1 cellular context compared by ENCODE assay signal in genomic region chr5:96001262-96001661, GRCh38.
A peak's percentile ranks its signal among the peaks of the same experiment; 100 is the strongest.
TF ChIP-seq lines count a peak whose summit lies in the region.

No MANE protein-coding gene starts in this region.

TF ChIP-seq in HepG2, 621 proteins besides CTCF, POLR2A, EP300 and RAD21 (continued from another document and continues in another):
- TF ChIP-seq, protein P1, sequence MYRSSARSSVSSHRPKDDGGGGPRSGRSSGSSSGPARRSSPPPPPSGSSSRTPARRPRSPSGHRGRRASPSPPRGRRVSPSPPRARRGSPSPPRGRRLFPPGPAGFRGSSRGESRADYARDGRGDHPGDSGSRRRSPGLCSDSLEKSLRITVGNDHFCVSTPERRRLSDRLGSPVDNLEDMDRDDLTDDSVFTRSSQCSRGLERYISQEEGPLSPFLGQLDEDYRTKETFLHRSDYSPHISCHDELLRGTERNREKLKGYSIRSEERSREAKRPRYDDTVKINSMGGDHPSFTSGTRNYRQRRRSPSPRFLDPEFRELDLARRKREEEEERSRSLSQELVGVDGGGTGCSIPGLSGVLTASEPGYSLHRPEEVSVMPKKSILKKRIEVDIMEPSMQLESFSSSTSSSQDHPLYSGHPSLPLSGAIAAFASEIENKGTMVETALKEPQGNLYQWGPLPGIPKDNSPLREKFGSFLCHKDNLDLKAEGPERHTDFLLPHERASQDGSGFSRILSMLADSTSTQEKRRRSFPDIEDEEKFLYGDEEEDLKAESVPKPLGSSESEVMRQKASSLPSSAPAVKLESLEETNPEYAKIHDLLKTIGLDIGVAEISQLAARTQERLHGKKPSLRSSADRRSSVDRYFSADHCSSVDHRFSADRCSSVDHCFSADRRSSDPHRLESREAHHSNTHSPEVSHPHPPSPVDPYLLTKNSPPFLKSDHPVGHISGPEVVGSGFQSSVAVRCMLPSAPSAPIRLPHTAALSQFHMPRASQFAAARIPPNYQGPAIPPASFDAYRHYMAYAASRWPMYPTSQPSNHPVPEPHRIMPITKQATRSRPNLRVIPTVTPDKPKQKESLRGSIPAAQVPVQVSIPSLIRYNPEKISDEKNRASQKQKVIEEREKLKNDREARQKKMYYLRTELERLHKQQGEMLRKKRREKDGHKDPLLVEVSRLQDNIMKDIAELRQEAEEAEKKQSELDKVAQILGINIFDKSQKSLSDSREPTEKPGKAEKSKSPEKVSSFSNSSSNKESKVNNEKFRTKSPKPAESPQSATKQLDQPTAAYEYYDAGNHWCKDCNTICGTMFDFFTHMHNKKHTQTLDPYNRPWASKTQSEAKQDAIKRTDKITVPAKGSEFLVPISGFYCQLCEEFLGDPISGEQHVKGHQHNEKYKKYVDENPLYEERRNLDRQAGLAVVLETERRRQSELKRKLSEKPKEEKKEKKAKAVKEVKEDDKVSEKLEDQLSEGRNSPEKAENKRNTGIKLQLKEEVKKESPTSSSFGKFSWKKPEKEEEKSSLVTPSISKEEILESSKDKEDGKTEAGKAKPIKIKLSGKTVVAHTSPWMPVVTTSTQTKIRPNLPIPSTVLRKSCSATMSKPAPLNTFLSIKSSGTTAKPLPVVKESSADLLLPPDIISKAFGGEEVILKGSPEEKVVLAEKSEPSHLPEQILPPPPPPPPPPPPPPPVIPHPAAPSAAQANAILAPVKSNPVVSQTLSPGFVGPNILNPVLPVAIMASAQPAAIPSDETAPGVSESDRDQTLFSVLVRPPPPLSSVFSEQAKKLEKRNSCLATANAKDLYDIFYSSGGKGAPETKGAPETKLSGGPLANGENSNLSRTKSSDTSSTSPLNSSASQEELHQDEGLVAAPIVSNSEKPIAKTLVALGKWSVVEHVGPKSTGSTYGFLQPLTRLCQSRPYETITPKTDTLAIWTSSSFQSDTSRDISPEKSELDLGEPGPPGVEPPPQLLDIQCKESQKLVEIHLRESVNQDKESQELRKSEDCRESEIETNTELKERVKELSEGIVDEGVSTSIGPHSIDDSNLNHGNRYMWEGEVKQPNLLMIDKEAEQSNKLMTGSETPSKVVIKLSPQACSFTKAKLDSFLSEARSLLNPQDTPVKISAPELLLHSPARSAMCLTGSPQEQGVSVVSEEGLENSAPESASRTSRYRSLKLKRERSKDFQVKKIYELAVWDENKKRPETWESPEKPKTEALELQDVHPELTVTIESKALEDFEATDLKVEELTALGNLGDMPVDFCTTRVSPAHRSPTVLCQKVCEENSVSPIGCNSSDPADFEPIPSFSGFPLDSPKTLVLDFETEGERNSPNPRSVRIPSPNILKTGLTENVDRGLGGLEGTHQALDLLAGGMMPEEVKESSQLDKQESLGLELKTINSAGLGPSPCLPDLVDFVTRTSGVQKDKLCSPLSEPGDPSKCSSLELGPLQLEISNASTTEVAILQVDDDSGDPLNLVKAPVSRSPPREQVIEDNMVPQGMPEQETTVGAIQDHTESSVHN (CRISPR knock-in tag; IDR thresholded peaks at IDR 0.05) = no peak
- TF ChIP-seq ISL2 (CRISPR knock-in tag; IDR thresholded peaks at IDR 0.05) = 0 out of 2 replicates have a peak, but pooled peaks have one; percentile 22
- no peak for TF ChIP-seq IKZF5 (CRISPR knock-in tag; IDR thresholded peaks at IDR 0.05)
- TF ChIP-seq, protein P2, sequence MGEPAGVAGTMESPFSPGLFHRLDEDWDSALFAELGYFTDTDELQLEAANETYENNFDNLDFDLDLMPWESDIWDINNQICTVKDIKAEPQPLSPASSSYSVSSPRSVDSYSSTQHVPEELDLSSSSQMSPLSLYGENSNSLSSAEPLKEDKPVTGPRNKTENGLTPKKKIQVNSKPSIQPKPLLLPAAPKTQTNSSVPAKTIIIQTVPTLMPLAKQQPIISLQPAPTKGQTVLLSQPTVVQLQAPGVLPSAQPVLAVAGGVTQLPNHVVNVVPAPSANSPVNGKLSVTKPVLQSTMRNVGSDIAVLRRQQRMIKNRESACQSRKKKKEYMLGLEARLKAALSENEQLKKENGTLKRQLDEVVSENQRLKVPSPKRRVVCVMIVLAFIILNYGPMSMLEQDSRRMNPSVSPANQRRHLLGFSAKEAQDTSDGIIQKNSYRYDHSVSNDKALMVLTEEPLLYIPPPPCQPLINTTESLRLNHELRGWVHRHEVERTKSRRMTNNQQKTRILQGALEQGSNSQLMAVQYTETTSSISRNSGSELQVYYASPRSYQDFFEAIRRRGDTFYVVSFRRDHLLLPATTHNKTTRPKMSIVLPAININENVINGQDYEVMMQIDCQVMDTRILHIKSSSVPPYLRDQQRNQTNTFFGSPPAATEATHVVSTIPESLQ (CRISPR knock-in tag; conservative IDR thresholded peaks at IDR 0.05) = no peak
- no peak for TF ChIP-seq KDM5A (IDR thresholded peaks at IDR 0.05; ENCODE audit: borderline replicate concordance, low read length)
- TF ChIP-seq, protein P3, sequence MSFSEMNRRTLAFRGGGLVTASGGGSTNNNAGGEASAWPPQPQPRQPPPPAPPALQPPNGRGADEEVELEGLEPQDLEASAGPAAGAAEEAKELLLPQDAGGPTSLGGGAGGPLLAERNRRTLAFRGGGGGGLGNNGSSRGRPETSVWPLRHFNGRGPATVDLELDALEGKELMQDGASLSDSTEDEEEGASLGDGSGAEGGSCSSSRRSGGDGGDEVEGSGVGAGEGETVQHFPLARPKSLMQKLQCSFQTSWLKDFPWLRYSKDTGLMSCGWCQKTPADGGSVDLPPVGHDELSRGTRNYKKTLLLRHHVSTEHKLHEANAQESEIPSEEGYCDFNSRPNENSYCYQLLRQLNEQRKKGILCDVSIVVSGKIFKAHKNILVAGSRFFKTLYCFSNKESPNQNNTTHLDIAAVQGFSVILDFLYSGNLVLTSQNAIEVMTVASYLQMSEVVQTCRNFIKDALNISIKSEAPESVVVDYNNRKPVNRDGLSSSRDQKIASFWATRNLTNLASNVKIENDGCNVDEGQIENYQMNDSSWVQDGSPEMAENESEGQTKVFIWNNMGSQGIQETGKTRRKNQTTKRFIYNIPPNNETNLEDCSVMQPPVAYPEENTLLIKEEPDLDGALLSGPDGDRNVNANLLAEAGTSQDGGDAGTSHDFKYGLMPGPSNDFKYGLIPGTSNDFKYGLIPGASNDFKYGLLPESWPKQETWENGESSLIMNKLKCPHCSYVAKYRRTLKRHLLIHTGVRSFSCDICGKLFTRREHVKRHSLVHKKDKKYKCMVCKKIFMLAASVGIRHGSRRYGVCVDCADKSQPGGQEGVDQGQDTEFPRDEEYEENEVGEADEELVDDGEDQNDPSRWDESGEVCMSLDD (CRISPR knock-in tag; IDR thresholded peaks at IDR 0.05; ENCODE audit: borderline replicate concordance) = no peak
- peak; percentile 42; the same call in 1 of the 2 replicates for TF ChIP-seq SAP130 (CRISPR knock-in tag; IDR thresholded peaks at IDR 0.05; ENCODE audit: low read depth)
- peak; percentile 61; the same call in 1 of the 2 replicates for TF ChIP-seq NFIC (IDR thresholded peaks at IDR 0.05; ENCODE audit: low read length)
- TF ChIP-seq ZNF225 (CRISPR knock-in tag; IDR thresholded peaks at IDR 0.05) = no peak
- no peak for TF ChIP-seq NCOA1 (CRISPR knock-in tag; IDR thresholded peaks at IDR 0.05)
- TF ChIP-seq FOXO1 (CRISPR knock-in tag; IDR thresholded peaks at IDR 0.05) = no peak; the same call in 1 of the 2 replicates
- TF ChIP-seq, protein P4, sequence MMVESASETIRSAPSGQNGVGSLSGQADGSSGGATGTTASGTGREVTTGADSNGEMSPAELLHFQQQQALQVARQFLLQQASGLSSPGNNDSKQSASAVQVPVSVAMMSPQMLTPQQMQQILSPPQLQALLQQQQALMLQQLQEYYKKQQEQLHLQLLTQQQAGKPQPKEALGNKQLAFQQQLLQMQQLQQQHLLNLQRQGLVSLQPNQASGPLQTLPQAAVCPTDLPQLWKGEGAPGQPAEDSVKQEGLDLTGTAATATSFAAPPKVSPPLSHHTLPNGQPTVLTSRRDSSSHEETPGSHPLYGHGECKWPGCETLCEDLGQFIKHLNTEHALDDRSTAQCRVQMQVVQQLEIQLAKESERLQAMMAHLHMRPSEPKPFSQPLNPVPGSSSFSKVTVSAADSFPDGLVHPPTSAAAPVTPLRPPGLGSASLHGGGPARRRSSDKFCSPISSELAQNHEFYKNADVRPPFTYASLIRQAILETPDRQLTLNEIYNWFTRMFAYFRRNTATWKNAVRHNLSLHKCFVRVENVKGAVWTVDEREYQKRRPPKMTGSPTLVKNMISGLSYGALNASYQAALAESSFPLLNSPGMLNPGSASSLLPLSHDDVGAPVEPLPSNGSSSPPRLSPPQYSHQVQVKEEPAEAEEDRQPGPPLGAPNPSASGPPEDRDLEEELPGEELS (CRISPR knock-in tag; IDR thresholded peaks at IDR 0.05) = 0 out of 2 replicates have a peak, but pooled peaks have one; percentile 17
- no peak for TF ChIP-seq ZNF557 (CRISPR knock-in tag; IDR thresholded peaks at IDR 0.05)
- TF ChIP-seq ZNF772 (CRISPR knock-in tag; IDR thresholded peaks at IDR 0.05) = no peak
- no peak for TF ChIP-seq ZNF432 (CRISPR knock-in tag; IDR thresholded peaks at IDR 0.05; ENCODE audit: borderline replicate concordance)
- TF ChIP-seq THAP11 (CRISPR knock-in tag; IDR thresholded peaks at IDR 0.05) = 0 out of 2 replicates have a peak, but pooled peaks have one; percentile 12
- TF ChIP-seq POLR2AphosphoS2 (IDR thresholded peaks at IDR 0.05; ENCODE audit: low read depth, low read length) = no peak
- no peak for TF ChIP-seq ZNF841 (CRISPR knock-in tag; IDR thresholded peaks at IDR 0.05; ENCODE audit: borderline replicate concordance)
- no peak for TF ChIP-seq SNAI1 (CRISPR knock-in tag; IDR thresholded peaks at IDR 0.05; ENCODE audit: borderline replicate concordance)
- no peak for TF ChIP-seq ZSCAN9 (CRISPR knock-in tag; IDR thresholded peaks at IDR 0.05; ENCODE audit: borderline replicate concordance)
- TF ChIP-seq, protein P5, sequence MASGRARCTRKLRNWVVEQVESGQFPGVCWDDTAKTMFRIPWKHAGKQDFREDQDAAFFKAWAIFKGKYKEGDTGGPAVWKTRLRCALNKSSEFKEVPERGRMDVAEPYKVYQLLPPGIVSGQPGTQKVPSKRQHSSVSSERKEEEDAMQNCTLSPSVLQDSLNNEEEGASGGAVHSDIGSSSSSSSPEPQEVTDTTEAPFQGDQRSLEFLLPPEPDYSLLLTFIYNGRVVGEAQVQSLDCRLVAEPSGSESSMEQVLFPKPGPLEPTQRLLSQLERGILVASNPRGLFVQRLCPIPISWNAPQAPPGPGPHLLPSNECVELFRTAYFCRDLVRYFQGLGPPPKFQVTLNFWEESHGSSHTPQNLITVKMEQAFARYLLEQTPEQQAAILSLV (CRISPR knock-in tag; IDR thresholded peaks at IDR 0.05; ENCODE audit: borderline replicate concordance) = no peak
- no peak for TF ChIP-seq ZBTB20 (CRISPR knock-in tag; IDR thresholded peaks at IDR 0.05; ENCODE audit: borderline replicate concordance, low read depth)
- no peak for TF ChIP-seq ZNF83 (CRISPR knock-in tag; IDR thresholded peaks at IDR 0.05; ENCODE audit: borderline replicate concordance)
- TF ChIP-seq GPN1 (CRISPR knock-in tag; IDR thresholded peaks at IDR 0.05; ENCODE audit: borderline replicate concordance) = no peak
- TF ChIP-seq EED (CRISPR knock-in tag; IDR thresholded peaks at IDR 0.05) = no peak
- TF ChIP-seq FOXJ3 (CRISPR knock-in tag; IDR thresholded peaks at IDR 0.05; ENCODE audit: borderline replicate concordance) = no peak; the same call in 1 of the 2 replicates
- no peak for TF ChIP-seq PRDM4 (CRISPR knock-in tag; IDR thresholded peaks at IDR 0.05; ENCODE audit: borderline replicate concordance)
- TF ChIP-seq NFKB2 (CRISPR knock-in tag; IDR thresholded peaks at IDR 0.05; ENCODE audit: borderline replicate concordance) = no peak
- TF ChIP-seq SMC3 (IDR thresholded peaks at IDR 0.05; ENCODE audit: low read length) = peak; percentile 17; the same call in 1 of the 2 replicates
- no peak for TF ChIP-seq FOSL1 (CRISPR knock-in tag; IDR thresholded peaks at IDR 0.05; ENCODE audit: borderline replicate concordance)
- no peak for TF ChIP-seq NAIF1 (CRISPR knock-in tag; IDR thresholded peaks at IDR 0.05; ENCODE audit: borderline replicate concordance)
- TF ChIP-seq CCAR2 (optimal IDR thresholded peaks at IDR 0.05; ENCODE audit: low read depth, low read length) = no peak
- no peak for TF ChIP-seq MBD4 (IDR thresholded peaks at IDR 0.05; ENCODE audit: borderline replicate concordance, low read length)
- TF ChIP-seq, protein P6, sequence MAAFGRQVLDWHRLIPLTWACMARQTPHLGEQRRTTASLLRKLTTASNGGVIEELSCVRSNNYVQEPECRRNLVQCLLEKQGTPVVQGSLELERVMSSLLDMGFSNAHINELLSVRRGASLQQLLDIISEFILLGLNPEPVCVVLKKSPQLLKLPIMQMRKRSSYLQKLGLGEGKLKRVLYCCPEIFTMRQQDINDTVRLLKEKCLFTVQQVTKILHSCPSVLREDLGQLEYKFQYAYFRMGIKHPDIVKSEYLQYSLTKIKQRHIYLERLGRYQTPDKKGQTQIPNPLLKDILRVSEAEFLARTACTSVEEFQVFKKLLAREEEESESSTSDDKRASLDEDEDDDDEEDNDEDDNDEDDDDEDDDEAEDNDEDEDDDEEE (CRISPR knock-in tag; IDR thresholded peaks at IDR 0.05) = no peak
- TF ChIP-seq RCOR2 (CRISPR knock-in tag; IDR thresholded peaks at IDR 0.05) = peak; percentile 45; the same call in 1 of the 2 replicates
- no peak for TF ChIP-seq HNRNPK (IDR thresholded peaks at IDR 0.05; ENCODE audit: low read depth, low read length, poor library complexity, severe bottlenecking)
- TF ChIP-seq ZNF558 (CRISPR knock-in tag; IDR thresholded peaks at IDR 0.05; ENCODE audit: borderline replicate concordance) = no peak
- no peak for TF ChIP-seq SRSF9 (IDR thresholded peaks at IDR 0.05; ENCODE audit: borderline replicate concordance, insufficient read depth, low read depth, low read length, poor library complexity, severe bottlenecking)
- TF ChIP-seq RORA (CRISPR knock-in tag; IDR thresholded peaks at IDR 0.05) = no peak
- no peak for TF ChIP-seq ZNF296 (CRISPR knock-in tag; conservative IDR thresholded peaks at IDR 0.05)
- TF ChIP-seq SSRP1 (CRISPR knock-in tag; IDR thresholded peaks at IDR 0.05) = no peak
- no peak for TF ChIP-seq GZF1 (CRISPR knock-in tag; IDR thresholded peaks at IDR 0.05)
